ENCODE assay signal across 1 cellular context in the genomic region with DNA sequence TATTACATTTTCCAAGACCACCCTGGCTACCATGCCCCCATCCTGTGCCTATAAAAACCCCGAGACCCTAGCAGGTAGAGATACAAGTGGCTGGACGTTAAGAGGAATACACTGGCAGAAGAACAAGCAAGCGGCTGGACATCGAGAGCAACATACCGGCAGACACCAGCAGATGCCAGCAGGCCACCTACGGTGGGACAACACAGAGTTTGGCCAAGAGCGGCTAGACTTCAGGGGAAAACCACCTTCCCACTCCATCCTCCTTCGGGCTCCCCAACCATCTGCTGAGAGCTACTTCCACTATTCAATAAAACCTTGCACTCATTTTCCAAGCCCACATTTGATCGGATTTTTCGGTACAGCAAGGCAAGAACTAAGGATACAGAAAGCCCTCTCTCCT.
TF ChIP-seq lines count a peak whose summit lies in the region.

No MANE protein-coding gene starts in this region.

TF ChIP-seq in HepG2, 621 proteins besides CTCF, POLR2A, EP300 and RAD21:
- no peak for TF ChIP-seq ZNF20 (CRISPR knock-in tag; IDR thresholded peaks at IDR 0.05)
